11 cellular contexts compared by ENCODE assay signal in the genomic region with DNA sequence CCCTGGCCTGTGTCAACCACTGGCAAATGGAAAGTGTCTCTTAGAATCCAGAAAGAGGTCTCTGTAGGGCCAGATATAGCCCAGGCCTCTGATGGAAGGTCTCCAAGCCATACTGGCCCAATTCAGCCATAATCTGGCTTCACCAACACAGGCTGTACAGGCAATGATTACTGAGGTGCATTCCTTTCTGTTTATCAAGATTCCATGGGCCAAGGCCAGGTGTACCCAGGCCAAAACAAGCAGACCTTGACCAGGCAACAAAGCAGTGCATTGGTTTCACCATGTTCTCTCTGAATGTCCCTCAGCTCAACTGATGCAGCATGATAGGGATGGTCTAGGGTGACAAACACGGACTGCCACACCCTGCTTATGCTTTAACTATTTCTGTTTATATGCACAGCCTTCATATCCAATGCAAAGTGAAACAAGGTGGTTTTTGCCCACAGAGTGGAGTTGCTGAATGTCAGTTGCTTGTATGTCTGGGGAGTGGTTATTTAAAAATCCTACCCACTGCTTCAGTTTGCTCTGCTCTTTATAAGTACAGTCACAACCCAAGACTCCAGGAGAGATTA. TPM values are rescaled to one million over a fixed set of nuclear protein-coding genes. Genes with fewer than 3 reads are reported as not detected.
DNase-seq lines count a peak whose midpoint lies in the region; ATAC-seq and TF ChIP-seq lines count a peak whose summit lies in the region.
"Had no signal": no experiment of that assay in that cellular context is flagged by ENCODE, and none has a peak within 500 bp of the region (broad histone marks: within the 10 kb centered on the region; RNA-seq: fewer than 3 reads in every experiment).

No MANE protein-coding gene starts in this region.

- peak overlapping the region; percentile 25 for H3K4me3 Mint-ChIP-seq in activated CD8-positive, alpha-beta memory T cell treated with anti-CD3 and anti-CD28 coated beads, Interleukin-2, amount 10 ng/mL, durations not matched to agents 7 days and 5 days
- H3K4me3 Mint-ChIP-seq in effector memory CD8-positive, alpha-beta T cell: no peak overlapping the region

- H3K4me1 Mint-ChIP-seq in activated CD8-positive, alpha-beta memory T cell treated with anti-CD3 and anti-CD28 coated beads, Interleukin-2, amount 10 ng/mL, durations not matched to agents 7 days and 5 days: peaks cover 79% of the 10 kb centered on the region
- peaks cover 31 to 43% of the 10 kb centered on the region in 2 donors for H3K4me1 Mint-ChIP-seq in effector memory CD8-positive, alpha-beta T cell (ENCODE audit: low read depth in 2 of 2)

- H3K4me1 ChIP-seq in tibial artery (peaks cover 0 to 65% (median 47%) of the 10 kb centered on the region in 4 donors), uterus (peaks cover 0 to 8% of the 10 kb centered on the region in 2 donors)

- no peak for TF ChIP-seq POLR2A in uterus (IDR thresholded peaks at IDR 0.05)

- H3K36me3 ChIP-seq in tibial artery (peaks cover 0 to 6% (median 0%) of the 10 kb centered on the region in 3 donors), uterus (no peaks in the 10 kb centered on the region)
- H3K36me3 ChIP-seq: HAP-1 had no signal

- H3K27ac ChIP-seq in tibial artery (peak overlapping the region; percentile 72 to 87), uterus (peak overlapping the region in 1 of 2 donors; percentile 51)

- CTCF ChIA-PET in activated CD8-positive, alpha-beta memory T cell treated with anti-CD3 and anti-CD28 coated beads, Interleukin-2, amount 10 ng/mL, durations not matched to agents 7 days and 5 days (lab: Charles Lee): interaction anchor here (0.9 to 19.3 kb wide), 6 partner anchors 14 to 579 kb away, joined by 3 to 332 read pairs (median 11); a partner anchor contains a TSS

- H3K27me3 ChIP-seq in tibial artery (no peaks in the 10 kb centered on the region), uterus (no peaks in the 10 kb centered on the region)

- intact Hi-C loops in tibial artery (cut with DNase I; ENCODE audit: low total_unique reads): loop anchor here (5.0 to 10.0 kb wide), 2 partner anchors 310 to 582 kb away; a partner anchor contains a TSS
- intact Hi-C loops in uterus (cut with DNase I; ENCODE audit: low total_unique reads): loop anchor here (5.0 to 10.0 kb wide), 2 partner anchors 52 to 460 kb away; a partner anchor contains a TSS

- H3K9me3 Mint-ChIP-seq in activated CD8-positive, alpha-beta memory T cell treated with anti-CD3 and anti-CD28 coated beads, Interleukin-2, amount 10 ng/mL, durations not matched to agents 7 days and 5 days (ENCODE audit: low read depth): no peaks in the 10 kb centered on the region
- no peaks in the 10 kb centered on the region for H3K9me3 Mint-ChIP-seq in effector memory CD8-positive, alpha-beta T cell
- H3K9me3 Mint-ChIP-seq: central memory CD8-positive, alpha-beta T cell had no signal

- H3K27me3 Mint-ChIP-seq in activated CD8-positive, alpha-beta memory T cell treated with anti-CD3 and anti-CD28 coated beads, Interleukin-2, amount 10 ng/mL, durations not matched to agents 7 days and 5 days: no peaks in the 10 kb centered on the region
- H3K27me3 Mint-ChIP-seq in effector memory CD8-positive, alpha-beta T cell: no peaks in the 10 kb centered on the region
- H3K27me3 Mint-ChIP-seq: central memory CD8-positive, alpha-beta T cell had no signal

- peak overlapping the region; percentile 93 for H3K27ac Mint-ChIP-seq in activated CD8-positive, alpha-beta memory T cell treated with anti-CD3 and anti-CD28 coated beads, Interleukin-2, amount 10 ng/mL, durations not matched to agents 7 days and 5 days
- peak overlapping the region; percentile 90 to 96 for H3K27ac Mint-ChIP-seq in effector memory CD8-positive, alpha-beta T cell

- TF ChIP-seq CTCF in tibial artery (IDR thresholded peaks at IDR 0.05): no peak
- no peak for TF ChIP-seq CTCF in uterus (IDR thresholded peaks at IDR 0.05)

- ATAC-seq in activated CD8-positive, alpha-beta memory T cell treated with anti-CD3 and anti-CD28 coated beads, Interleukin-2, amount 10 ng/mL, durations not matched to agents 7 days and 5 days: peak; percentile 79
- ATAC-seq in HG03442 (IDR thresholded peaks at IDR 0.05; ENCODE audit: unreplicated experiment) (peak; percentile 63), HG03439 (IDR thresholded peaks at IDR 0.05; ENCODE audit: unreplicated experiment) (no peak)
- ATAC-seq in effector memory CD8-positive, alpha-beta T cell (replicated peaks): no peak

- peak; percentile 78 for DNase-seq in activated CD8-positive, alpha-beta memory T cell treated with anti-CD3 and anti-CD28 coated beads, Interleukin-2, amount 10 ng/mL, durations not matched to agents 7 days and 5 days
- no peak for DNase-seq in activated CD8-positive, alpha-beta memory T cell treated with anti-CD3 and anti-CD28 coated beads for 24 hours
- DNase-seq in effector memory CD8-positive, alpha-beta T cell: no peak
- DNase-seq in tibial artery (peak; percentile 77 to 83), DMS53 (lab: John Stamatoyannopoulos, UW) (no peak), uterus (no peak)

- H3K4me3 ChIP-seq in tibial artery: no peak overlapping the region
- H3K4me3 ChIP-seq in uterus: no peak overlapping the region
- H3K4me3 ChIP-seq: HAP-1, lung had no signal

- no peaks in the 10 kb centered on the region for H3K9me3 ChIP-seq in tibial artery
- no peaks in the 10 kb centered on the region for H3K9me3 ChIP-seq in uterus
- H3K9me3 ChIP-seq: HAP-1 had no signal

- H3K36me3 Mint-ChIP-seq in activated CD8-positive, alpha-beta memory T cell treated with anti-CD3 and anti-CD28 coated beads, Interleukin-2, amount 10 ng/mL, durations not matched to agents 7 days and 5 days: peaks cover 11% of the 10 kb centered on the region
- peaks cover 19% of the 10 kb centered on the region for H3K36me3 Mint-ChIP-seq in effector memory CD8-positive, alpha-beta T cell (ENCODE audit: insufficient read depth)

RNA-seq across cellular contexts. Expression of a gene that starts 25.2 kb away (rescaled TPM):
- total RNA-seq in activated CD8-positive, alpha-beta memory T cell treated with anti-CD3 and anti-CD28 coated beads, Interleukin-2, amount 10 ng/mL, durations not matched to agents 7 days and 5 days: 100 to 1,000 TPM; 166 to 254 TPM
- total RNA-seq in uterus: 100 to 1,000 TPM; 100 to 252 (median 155) TPM

Comparison
In these comparisons a context has a peak if more than half of its experiments do, and no peak if none do; other contexts are left out.
1. DNase-seq: peak in activated CD8-positive, alpha-beta memory T cell treated with anti-CD3 and anti-CD28 coated beads, Interleukin-2, amount 10 ng/mL, durations not matched to agents 7 days and 5 days (single experiment) and tibial artery (2 of 2); none in activated CD8-positive, alpha-beta memory T cell treated with anti-CD3 and anti-CD28 coated beads for 24 hours (single experiment), effector memory CD8-positive, alpha-beta T cell (0 of 3), DMS53 (single experiment) and uterus (0 of 2).
2. ATAC-seq: peak in activated CD8-positive, alpha-beta memory T cell treated with anti-CD3 and anti-CD28 coated beads, Interleukin-2, amount 10 ng/mL, durations not matched to agents 7 days and 5 days (single experiment) and HG03442 (single experiment); none in effector memory CD8-positive, alpha-beta T cell (single experiment) and HG03439 (single experiment).